1 cellular context compared by ENCODE assay signal in genomic region chr11:27512238-27512637, GRCh38.
TF ChIP-seq lines count a peak whose summit lies in the region.

No MANE protein-coding gene starts in this region.

TF ChIP-seq in H1, 55 proteins besides CTCF, POLR2A, EP300 and RAD21:
- TF ChIP-seq HDAC6 (IDR thresholded peaks at IDR 0.05; ENCODE audit: low read depth, low read length), result no peak
- no peak for TF ChIP-seq SP2 (IDR thresholded peaks at IDR 0.05; ENCODE audit: low read length)
- no peak for TF ChIP-seq SP4 (IDR thresholded peaks at IDR 0.05; ENCODE audit: low read length)
- TF ChIP-seq RBBP5 (IDR thresholded peaks at IDR 0.05; ENCODE audit: borderline replicate concordance, low read depth, low read length), result no peak
- TF ChIP-seq HDAC2 (IDR thresholded peaks at IDR 0.05; ENCODE audit: borderline replicate concordance in 1 of 2, low read depth in 2 of 2, low read length in 2 of 2), result no peak
- TF ChIP-seq YY1 (IDR thresholded peaks at IDR 0.05; ENCODE audit: low read depth, low read length), result no peak
- TF ChIP-seq ATF3 (IDR thresholded peaks at IDR 0.05; ENCODE audit: insufficient read depth, low read depth, low read length), result no peak
- no peak for TF ChIP-seq BACH1 (IDR thresholded peaks at IDR 0.05; ENCODE audit: low read length)
- TF ChIP-seq EGR1 (IDR thresholded peaks at IDR 0.05; ENCODE audit: borderline replicate concordance, low read depth, low read length), result no peak
- no peak for TF ChIP-seq JUN (IDR thresholded peaks at IDR 0.05; ENCODE audit: low read depth, low read length)
- TF ChIP-seq PHF8 (conservative IDR thresholded peaks at IDR 0.05; ENCODE audit: low read depth, low read length), result no peak
- no peak for TF ChIP-seq SIN3A (conservative IDR thresholded peaks at IDR 0.05 in 1 of 2, IDR thresholded peaks at IDR 0.05 in 1 of 2; ENCODE audit: low read depth in 1 of 2, low read length in 2 of 2)
- TF ChIP-seq CTBP2 (IDR thresholded peaks at IDR 0.05; ENCODE audit: borderline replicate concordance, insufficient read depth, insufficient read length, low read length), result no peak
- TF ChIP-seq MAX (IDR thresholded peaks at IDR 0.05), result no peak
- TF ChIP-seq SRF (IDR thresholded peaks at IDR 0.05; ENCODE audit: low read depth, low read length), result no peak
- no peak for TF ChIP-seq TCF12 (IDR thresholded peaks at IDR 0.05; ENCODE audit: low read depth, low read length)
- TF ChIP-seq TAF7 (optimal IDR thresholded peaks at IDR 0.05; ENCODE audit: borderline replicate concordance, low read depth, low read length), result no peak
